ENCODE assay signal across 2 cellular contexts in genomic region chr5:132807163-132807838, GRCh38.
TF ChIP-seq lines count a peak whose summit lies in the region.

No MANE protein-coding gene starts in this region.

TF ChIP-seq in HCT116, 20 proteins besides CTCF, POLR2A, EP300 and RAD21:
- TF ChIP-seq SIN3A (IDR thresholded peaks at IDR 0.05; ENCODE audit: low read depth): no peak
- TF ChIP-seq EZH2 (IDR thresholded peaks at IDR 0.05): no peak
- peak; percentile 56; the same call in 1 of the 2 replicates for TF ChIP-seq CBX3 (IDR thresholded peaks at IDR 0.05; ENCODE audit: low read depth)
- no peak for TF ChIP-seq SRF (IDR thresholded peaks at IDR 0.05; ENCODE audit: low read depth)
- TF ChIP-seq EGR1 (IDR thresholded peaks at IDR 0.05; ENCODE audit: low read depth): no peak
- no peak for TF ChIP-seq ZNF274 (IDR thresholded peaks at IDR 0.05; ENCODE audit: low read depth, low read length)
- peak; percentile 63 for TF ChIP-seq YY1 (IDR thresholded peaks at IDR 0.05; ENCODE audit: extremely low read depth, insufficient replicate concordance, low read depth, low read length)

TF ChIP-seq in liver, 16 proteins besides CTCF, POLR2A, EP300 and RAD21:
- peak; percentile 43 for TF ChIP-seq MAX (IDR thresholded peaks at IDR 0.05)
- peak; percentile 97 for TF ChIP-seq HNF4G (IDR thresholded peaks at IDR 0.05)
- peak; percentile 54 for TF ChIP-seq REST (IDR thresholded peaks at IDR 0.05)
- TF ChIP-seq EGR1 (IDR thresholded peaks at IDR 0.05; ENCODE audit: low read depth in 2 of 2): peak; percentile 32 to 36
- TF ChIP-seq NR2F2 (IDR thresholded peaks at IDR 0.05): peak; percentile 21
- TF ChIP-seq HNF4A (conservative IDR thresholded peaks at IDR 0.05): peak; percentile 93 to 97
- no peak for TF ChIP-seq FOXA2 (IDR thresholded peaks at IDR 0.05)
- TF ChIP-seq TAF1 (conservative IDR thresholded peaks at IDR 0.05): peak; percentile 52
- TF ChIP-seq FOXA1 (IDR thresholded peaks at IDR 0.05): no peak
- TF ChIP-seq SP1 (IDR thresholded peaks at IDR 0.05): peak; percentile 95
- TF ChIP-seq JUND (IDR thresholded peaks at IDR 0.05): peak in 1 of 2 donors; percentile 71
- peak; percentile 22 for TF ChIP-seq ATF3 (IDR thresholded peaks at IDR 0.05)
- peak in 1 of 2 donors; percentile 75 for TF ChIP-seq GABPA (IDR thresholded peaks at IDR 0.05 in 1 of 2, conservative IDR thresholded peaks at IDR 0.05 in 1 of 2)
- no peak for TF ChIP-seq ZBTB33 (IDR thresholded peaks at IDR 0.05)
- TF ChIP-seq YY1 (IDR thresholded peaks at IDR 0.05): peak; percentile 37
- peak; percentile 54 to 84 for TF ChIP-seq RXRA (IDR thresholded peaks at IDR 0.05)
